16 cellular contexts compared by ENCODE assay signal in genomic region chr10:4059471-4060138, GRCh38.
A peak's percentile ranks its signal among the peaks of the same experiment; 100 is the strongest.
DNase-seq lines count a peak whose midpoint lies in the region; ATAC-seq, FAIRE-seq and TF ChIP-seq lines count a peak whose summit lies in the region.
"Had no signal": no experiment of that assay in that cellular context is flagged by ENCODE, and none has a peak within 500 bp of the region (broad histone marks: within the 10 kb centered on the region; RNA-seq: fewer than 3 reads in every experiment).

No MANE protein-coding gene starts in this region.

- H3K4me1 ChIP-seq in IMR-90 (ENCODE audit: control insufficient read depth, insufficient read depth, low read length): 0 out of 2 replicates have a peak, but pooled peaks cover 2% of the 10 kb centered on the region

- no peak overlapping the region for H3K14ac ChIP-seq in IMR-90 (replicated peaks; ENCODE audit: low read depth, low read length)

- no peaks in the 10 kb centered on the region for H3K36me3 Mint-ChIP-seq in activated CD8-positive, alpha-beta T cell treated with anti-CD3 and anti-CD28 coated beads for 36 hours (ENCODE audit: low read depth)
- no peaks in the 10 kb centered on the region for H3K36me3 Mint-ChIP-seq in naive thymus-derived CD8-positive, alpha-beta T cell

- H3K27me3 ChIP-seq in IMR-90 (ENCODE audit: control insufficient read depth, insufficient read depth, low read length): no peaks in the 10 kb centered on the region
- H3K27me3 ChIP-seq: adrenal gland had no signal

- no peak for TF ChIP-seq CTCF in IMR-90 (conservative IDR thresholded peaks at IDR 0.05; ENCODE audit: low read depth, low read length)
- no peak for TF ChIP-seq CTCF in activated CD8-positive, alpha-beta T cell treated with anti-CD3 and anti-CD28 coated beads for 36 hours (IDR thresholded peaks at IDR 0.05)

- POLR2A ChIA-PET in IMR-90 (lab: Charles Lee; ENCODE audit: unreplicated experiment): no interaction called here
- POLR2A ChIA-PET in activated CD8-positive, alpha-beta T cell treated with anti-CD3 and anti-CD28 coated beads for 36 hours (lab: Charles Lee): no interaction called here
- POLR2A ChIA-PET in naive thymus-derived CD8-positive, alpha-beta T cell (lab: Charles Lee): no interaction called here

- no peak overlapping the region for H4K5ac ChIP-seq in IMR-90 (ENCODE audit: low read depth, low read length)

- H3K18ac ChIP-seq in IMR-90 (ENCODE audit: low read depth, low read length): no peak overlapping the region

- ATAC-seq in IMR-90 (ENCODE audit: low read depth) (no peak), GM18498 (IDR thresholded peaks at IDR 0.05; ENCODE audit: unreplicated experiment) (no peak)
- ATAC-seq in activated CD8-positive, alpha-beta T cell treated with anti-CD3 and anti-CD28 coated beads for 36 hours: peak; percentile 64
- ATAC-seq in naive thymus-derived CD8-positive, alpha-beta T cell: peak; percentile 57 to 79

- no peak overlapping the region for H3K23ac ChIP-seq in IMR-90 (ENCODE audit: low read depth, low read length)

- no peak overlapping the region for H4K91ac ChIP-seq in IMR-90 (ENCODE audit: insufficient read depth, low read depth, low read length)

- intact Hi-C loops in IMR-90 (cut with micrococcal nuclease) (no loop called here), posterior vena cava (cut with DNase I) (no loop called here)
- intact Hi-C loops in activated CD8-positive, alpha-beta T cell treated with anti-CD3 and anti-CD28 coated beads for 36 hours (cut with micrococcal nuclease): no loop called here

- no peaks in the 10 kb centered on the region for H3K27me3 Mint-ChIP-seq in activated CD8-positive, alpha-beta T cell treated with anti-CD3 and anti-CD28 coated beads for 36 hours
- H3K27me3 Mint-ChIP-seq in naive thymus-derived CD8-positive, alpha-beta T cell: no peaks in the 10 kb centered on the region

- no peaks in the 10 kb centered on the region for H3K9me3 Mint-ChIP-seq in activated CD8-positive, alpha-beta T cell treated with anti-CD3 and anti-CD28 coated beads for 36 hours
- H3K9me3 Mint-ChIP-seq in naive thymus-derived CD8-positive, alpha-beta T cell: peaks cover 0 to 1% (median 0%) of the 10 kb centered on the region in 9 donors

- no peak overlapping the region for H2BK120ac ChIP-seq in IMR-90 (ENCODE audit: low read depth, low read length)

- H2BK15ac ChIP-seq in IMR-90 (ENCODE audit: low read depth, low read length): no peak overlapping the region; the same call in 2 of the 3 replicates

- no peaks in the 10 kb centered on the region for H3K79me1 ChIP-seq in IMR-90 (ENCODE audit: low read depth in 1 of 2, low read length in 2 of 2)

- peak; percentile 38 for FAIRE-seq in GM12891 (lab: Jason Lieb, UNC)
- FAIRE-seq: HTR-8/SVneo had no signal

- H2AFZ ChIP-seq in IMR-90 (replicated peaks; ENCODE audit: low read length, poor library complexity): peak overlapping the region; percentile 51

- 97% methylated on average over 5 of the region's 11 CpGs; no CpG with 5 or more reads in 1 of the 2 experiments for WGBS in IMR-90 (ENCODE audit: extremely low coverage in 2 of 2, insufficient read length in 1 of 2), 2 experiments

- dilution Hi-C loops in IMR-90 (cut with HindIII; ENCODE audit: low sequenced_read_pairs, unreplicated experiment): no loop called here

- peak overlapping the region; percentile 45; the same call in 1 of the 2 replicates for H2AK5ac ChIP-seq in IMR-90 (ENCODE audit: low read depth, low read length)

- H3K4me1 Mint-ChIP-seq in activated CD8-positive, alpha-beta T cell treated with anti-CD3 and anti-CD28 coated beads for 36 hours (ENCODE audit: low read depth): peaks cover 8% of the 10 kb centered on the region
- peaks cover 8 to 22% (median 14%) of the 10 kb centered on the region in 4 donors for H3K4me1 Mint-ChIP-seq in naive thymus-derived CD8-positive, alpha-beta T cell

- H3K9me1 ChIP-seq in IMR-90 (ENCODE audit: insufficient read depth, low read length): peaks cover 5% of the 10 kb centered on the region; the same call in 1 of the 2 replicates

- H3K56ac ChIP-seq in IMR-90 (ENCODE audit: extremely low read depth, insufficient read depth, low read length): no peak overlapping the region

- DNase-seq in GM12891 (ENCODE audit: insufficient read length, low spot score) (no peak), IMR-90 (no peak), posterior vena cava (ENCODE audit: low spot score) (no peak), NCI-H2107 (lab: John Stamatoyannopoulos, UW) (no peak), activated gamma-delta T cell treated with Interleukin-2 at 50 U/mL for 16 hours (no peak)
- peak; percentile 10 for DNase-seq in activated CD8-positive, alpha-beta T cell treated with anti-CD3 and anti-CD28 coated beads for 36 hours
- peak in 2 of 10 donors; percentile 3 to 8 for DNase-seq in naive thymus-derived CD8-positive, alpha-beta T cell
- DNase-seq: activated CD4-positive, alpha-beta T cell treated with anti-CD3 and anti-CD28 coated beads, Interleukin-2, amount 50 U/mL, for 4 hours; adrenal gland; dermis blood vessel endothelial cell; midbrain; NCI-H2029; stimulated activated CD4-positive, alpha-beta T cell treated with anti-CD3 and anti-CD28 coated beads, Interleukin-4, amount 100 ng/mL, for 24 hours had no signal

- no peak overlapping the region for H3K4ac ChIP-seq in IMR-90 (ENCODE audit: low read depth, low read length)

- H4K20me1 ChIP-seq in IMR-90 (ENCODE audit: insufficient read depth, low read length): no peaks in the 10 kb centered on the region

- in situ Hi-C loops in IMR-90 (cut with MboI; ENCODE audit: low sequenced_read_pairs): no loop called here

- H3K4me3 ChIP-seq in IMR-90 (ENCODE audit: insufficient read depth, low read depth, low read length): no peak overlapping the region
- H3K4me3 ChIP-seq: adrenal gland had no signal

- no TSS peak for BruUV-seq in IMR-90 (replicated peaks; lab: Mats Ljungman, UMichigan)

- H2BK5ac ChIP-seq in IMR-90 (ENCODE audit: low read depth, low read length, poor library complexity, severe bottlenecking): no peak overlapping the region

- no peak overlapping the region for H2BK20ac ChIP-seq in IMR-90 (ENCODE audit: low read depth, low read length)

- no peak overlapping the region for H4K8ac ChIP-seq in IMR-90 (ENCODE audit: low read depth in 2 of 2, low read length in 2 of 2)

- no peak overlapping the region for H3K4me3 Mint-ChIP-seq in activated CD8-positive, alpha-beta T cell treated with anti-CD3 and anti-CD28 coated beads for 36 hours
- H3K4me3 Mint-ChIP-seq in naive thymus-derived CD8-positive, alpha-beta T cell: peak overlapping the region in 1 of 10 donors; percentile 14

- TF ChIP-seq RAD21 in IMR-90 (IDR thresholded peaks at IDR 0.05; ENCODE audit: low read length): no peak

- H3K27ac ChIP-seq in IMR-90 (ENCODE audit: insufficient read depth, low read length): no peak overlapping the region
- H3K27ac ChIP-seq: adrenal gland, C4-2B had no signal

- TF ChIP-seq POLR2A in GM12891 (IDR thresholded peaks at IDR 0.05; ENCODE audit: low read depth, low read length): no peak
- TF ChIP-seq POLR2A in IMR-90 (IDR thresholded peaks at IDR 0.05; ENCODE audit: low read depth, low read length): no peak

- no peaks in the 10 kb centered on the region for H3K36me3 ChIP-seq in IMR-90 (ENCODE audit: control insufficient read depth, insufficient read depth, low read length)
- H3K36me3 ChIP-seq: adrenal gland had no signal

- CTCF ChIA-PET in IMR-90 (lab: Yijun Ruan, JAX): no interaction called here
- CTCF ChIA-PET in activated CD8-positive, alpha-beta T cell treated with anti-CD3 and anti-CD28 coated beads for 36 hours (lab: Charles Lee): interaction anchor here (0.7 kb wide), 2 partner anchors 13 to 248 kb away, joined by 3 read pairs; no protein-coding TSS in a partner anchor

- H2AK9ac ChIP-seq in IMR-90 (replicated peaks; ENCODE audit: low read depth, low read length, poor library complexity): peak overlapping the region; percentile 72

- H3K9me3 ChIP-seq in IMR-90 (ENCODE audit: control insufficient read depth, insufficient read depth, low read length): no peaks in the 10 kb centered on the region
- H3K9me3 ChIP-seq: adrenal gland had no signal

- H3K27ac Mint-ChIP-seq in activated CD8-positive, alpha-beta T cell treated with anti-CD3 and anti-CD28 coated beads for 36 hours: peak overlapping the region; percentile 36
- peak overlapping the region in 6 of 10 donors; percentile 40 to 87 (median 64) for H3K27ac Mint-ChIP-seq in naive thymus-derived CD8-positive, alpha-beta T cell

- H3K9ac ChIP-seq in IMR-90 (ENCODE audit: low read depth, low read length): no peak overlapping the region

- no peak overlapping the region for H3K4me2 ChIP-seq in IMR-90 (ENCODE audit: low read depth, low read length)

TF ChIP-seq in GM12891, 5 proteins besides CTCF, POLR2A, EP300 and RAD21:
- TF ChIP-seq PAX5 (IDR thresholded peaks at IDR 0.05; ENCODE audit: insufficient read depth, low read length, severe bottlenecking) (no peak), POLR2AphosphoS5 (IDR thresholded peaks at IDR 0.05; ENCODE audit: low read depth, low read length) (no peak), TAF1 (IDR thresholded peaks at IDR 0.05; ENCODE audit: low read depth, low read length) (no peak), POU2F2 (IDR thresholded peaks at IDR 0.05; ENCODE audit: low read depth, low read length) (no peak), SPI1 (IDR thresholded peaks at IDR 0.05; ENCODE audit: low read depth, low read length) (no peak)

TF ChIP-seq in IMR-90, 13 proteins besides CTCF, POLR2A, EP300 and RAD21:
- TF ChIP-seq SMC3 (IDR thresholded peaks at IDR 0.05; ENCODE audit: low read depth, low read length) (no peak), RFX5 (IDR thresholded peaks at IDR 0.05; ENCODE audit: low read depth, low read length) (no peak), FOS (IDR thresholded peaks at IDR 0.05; ENCODE audit: low read depth, low read length) (no peak)

Comparison
In these comparisons a context has a peak if more than half of its experiments do, and no peak if none do; other contexts are left out.
1. ATAC-seq: peak in activated CD8-positive, alpha-beta T cell treated with anti-CD3 and anti-CD28 coated beads for 36 hours (single experiment) and naive thymus-derived CD8-positive, alpha-beta T cell (2 of 2); none in IMR-90 (single experiment) and GM18498 (single experiment).